In genomic region chr9:87500491-87500890, GRCh38 we compare ENCODE assay signal across 12 cellular contexts. TPM values are rescaled to one million over a fixed set of nuclear protein-coding genes. Genes with fewer than 3 reads are reported as not detected.
DNase-seq lines count a peak whose midpoint lies in the region; ATAC-seq and TF ChIP-seq lines count a peak whose summit lies in the region.
"Had no signal": no experiment of that assay in that cellular context is flagged by ENCODE, and none has a peak within 500 bp of the region (broad histone marks: within the 10 kb centered on the region; RNA-seq: fewer than 3 reads in every experiment).

No MANE protein-coding gene starts in this region.

- H3K27me3 Mint-ChIP-seq in activated naive CD8-positive, alpha-beta T cell treated with anti-CD3 and anti-CD28 coated beads, Interleukin-2, amount 50 U/mL, for 24 hours = peaks cover 35% of the 10 kb centered on the region

- H3K79me2 ChIP-seq in GM23248 (ENCODE audit: insufficient read depth) = no peaks in the 10 kb centered on the region

- ATAC-seq in activated naive CD8-positive, alpha-beta T cell treated with anti-CD3 and anti-CD28 coated beads, Interleukin-2, amount 50 U/mL, for 24 hours = no peak
- ATAC-seq in right lobe of liver = no peak
- ATAC-seq in HG02938 (IDR thresholded peaks at IDR 0.05; ENCODE audit: unreplicated experiment) = no peak
- ATAC-seq in left ventricle myocardium superior = no peak

- TF ChIP-seq CTCF in BE2C (IDR thresholded peaks at IDR 0.05; ENCODE audit: low read depth, low read length) (peak; percentile 31), right lobe of liver (IDR thresholded peaks at IDR 0.05) (peak in 2 of 4 donors; percentile 8 to 12), uterus (IDR thresholded peaks at IDR 0.05) (no peak)

- H3K4me3 Mint-ChIP-seq in activated naive CD8-positive, alpha-beta T cell treated with anti-CD3 and anti-CD28 coated beads, Interleukin-2, amount 50 U/mL, for 24 hours = peak overlapping the region; percentile 7

- peaks cover 44% of the 10 kb centered on the region for H3K4me1 Mint-ChIP-seq in activated naive CD8-positive, alpha-beta T cell treated with anti-CD3 and anti-CD28 coated beads, Interleukin-2, amount 50 U/mL, for 24 hours

- no peak for DNase-seq in BE2C
- peak; percentile 17 for DNase-seq in GM23248
- DNase-seq in activated naive CD8-positive, alpha-beta T cell treated with anti-CD3 and anti-CD28 coated beads, Interleukin-2, amount 50 U/mL, for 24 hours = no peak
- no peak for DNase-seq in right lobe of liver
- DNase-seq in pons (ENCODE audit: low spot score) = no peak
- DNase-seq in uterus = no peak
- no peak for DNase-seq in left ventricle myocardium superior
- DNase-seq: COR-L47, immature natural killer cell, NCI-H345, T-helper 1 cell had no signal

- TF ChIP-seq POLR2A in right lobe of liver (IDR thresholded peaks at IDR 0.05) (no peak), uterus (IDR thresholded peaks at IDR 0.05) (no peak)

- no peak overlapping the region for H3K4me2 ChIP-seq in GM23248 (ENCODE audit: unreplicated experiment)

- H3K27ac Mint-ChIP-seq in activated naive CD8-positive, alpha-beta T cell treated with anti-CD3 and anti-CD28 coated beads, Interleukin-2, amount 50 U/mL, for 24 hours = no peak overlapping the region
- H3K27ac Mint-ChIP-seq: immature natural killer cell had no signal

- H3K9ac ChIP-seq in GM23248 = no peak overlapping the region

- no peaks in the 10 kb centered on the region for H3K9me2 ChIP-seq in GM23248 (ENCODE audit: insufficient read depth)

- H3K27me3 ChIP-seq in BE2C (no peaks in the 10 kb centered on the region), GM23248 (replicated peaks; ENCODE audit: insufficient read depth) (peaks cover 39% of the 10 kb centered on the region), right lobe of liver (no peaks in the 10 kb centered on the region), uterus (no peaks in the 10 kb centered on the region)

- H3K4me1 ChIP-seq in BE2C (peaks cover 28% of the 10 kb centered on the region), GM23248 (ENCODE audit: insufficient read depth) (no peaks in the 10 kb centered on the region), right lobe of liver (peaks cover 0 to 34% (median 16%) of the 10 kb centered on the region in 4 donors), uterus (no peaks in the 10 kb centered on the region)

- H3K36me3 ChIP-seq in BE2C (no peaks in the 10 kb centered on the region), GM23248 (ENCODE audit: low read depth) (no peaks in the 10 kb centered on the region), right lobe of liver (no peaks in the 10 kb centered on the region), uterus (no peaks in the 10 kb centered on the region)

- H3K36me3 Mint-ChIP-seq in activated naive CD8-positive, alpha-beta T cell treated with anti-CD3 and anti-CD28 coated beads, Interleukin-2, amount 50 U/mL, for 24 hours (ENCODE audit: low read depth) = no peaks in the 10 kb centered on the region
- H3K36me3 Mint-ChIP-seq: immature natural killer cell had no signal

- intact Hi-C loops in right lobe of liver (cut with DNase I) = no loop called here
- intact Hi-C loops in uterus (cut with DNase I; ENCODE audit: low total_unique reads) = no loop called here
- intact Hi-C loops in left ventricle myocardium superior (cut with micrococcal nuclease) = loop anchor here (5.0 to 10.0 kb wide), 2 partner anchors 94 to 163 kb away; no protein-coding TSS in a partner anchor

- no peaks in the 10 kb centered on the region for H4K20me1 ChIP-seq in GM23248 (ENCODE audit: insufficient read depth)

- H3K9me3 ChIP-seq in BE2C (no peaks in the 10 kb centered on the region), GM23248 (ENCODE audit: low read depth) (no peaks in the 10 kb centered on the region), right lobe of liver (no peaks in the 10 kb centered on the region), uterus (no peaks in the 10 kb centered on the region)

- no peaks in the 10 kb centered on the region for H3F3A ChIP-seq in GM23248 (ENCODE audit: insufficient read depth)

- H2AFZ ChIP-seq in GM23248 = no peak overlapping the region

- in situ Hi-C loops in GM23248 (cut with MboI) = no loop called here

- H3K9me3 Mint-ChIP-seq in activated naive CD8-positive, alpha-beta T cell treated with anti-CD3 and anti-CD28 coated beads, Interleukin-2, amount 50 U/mL, for 24 hours = peaks cover 4% of the 10 kb centered on the region
- H3K9me3 Mint-ChIP-seq: immature natural killer cell had no signal

- WGBS in GM23248 (ENCODE audit: low coverage in 1 of 2, low lambda C conversion rate in 2 of 2, missing lambda C conversion rate in 2 of 2), 2 experiments = 28 to 29% methylated on average over 5 of the region's 5 CpGs
- WGBS in right lobe of liver (ENCODE audit: insufficient coverage, low coverage, low lambda C conversion rate, missing lambda C conversion rate) = 23% methylated on average over 5 of the region's 5 CpGs

- H3K4me3 ChIP-seq in BE2C (ENCODE audit: low read depth, low read length) (no peak overlapping the region; the same call in 1 of the 2 replicates), GM23248 (no peak overlapping the region), right lobe of liver (peak overlapping the region in 1 of 3 donors; percentile 69), uterus (no peak overlapping the region)

- no peak overlapping the region for H3K27ac ChIP-seq in GM23248
- H3K27ac ChIP-seq in right lobe of liver = peak overlapping the region; percentile 85 to 97 (median 94)
- peak overlapping the region in 1 of 2 donors; percentile 2 for H3K27ac ChIP-seq in uterus

RNA-seq across cellular contexts. Expression of gene DAPK1, which starts 2.8 kb away (rescaled TPM):
- polyA plus RNA-seq in BE2C (2012; ENCODE audit: insufficient read depth, insufficient read length, low read depth) = 27.7 TPM
- total RNA-seq in GM23248 (2014; rRNA removed; shearing (Covaris generic)) = 1.9 and 3.3 TPM in 2 replicates
- polyA plus RNA-seq in GM23248 (2016; fragmentation: Nextera tagmentation; extraction: Ambion mirVana) = 0.80 and 1.6 TPM in 2 replicates
- total RNA-seq in right lobe of liver (10 to 100 TPM; 17.4 to 55.0 (median 33.9) TPM), uterus (10 to 100 TPM; 19.1 to 44.8 (median 40.4) TPM), left ventricle myocardium superior (10.2 TPM)
